Comparison of ENCODE assay signal across 14 cellular contexts in genomic region chr3:30440147-30440604, GRCh38.
A peak's percentile ranks its signal among the peaks of the same experiment; 100 is the strongest.
DNase-seq lines count a peak whose midpoint lies in the region; ATAC-seq and TF ChIP-seq lines count a peak whose summit lies in the region.
"Had no signal": no experiment of that assay in that cellular context is flagged by ENCODE, and none has a peak within 500 bp of the region (broad histone marks: within the 10 kb centered on the region; RNA-seq: fewer than 3 reads in every experiment).

No MANE protein-coding gene starts in this region.

- H3K4me1 ChIP-seq in lung (ENCODE audit: control insufficient read depth in 2 of 2, insufficient read depth in 2 of 2, low read length in 2 of 2): peaks cover 0 to 22% of the 10 kb centered on the region in 2 donors
- no peaks in the 10 kb centered on the region for H3K4me1 ChIP-seq in uterus
- H3K4me1 ChIP-seq: foreskin keratinocyte had no signal

- H3K4me3 Mint-ChIP-seq in chondrocyte (ENCODE audit: unreplicated experiment): no peak overlapping the region
- H3K4me3 Mint-ChIP-seq: stimulated activated effector memory CD8-positive, alpha-beta T cell treated with anti-CD3 and anti-CD28 coated beads, Interleukin-12 subunit alpha, Interleukin-12 subunit beta, amount 100 ng/mL, for 72 hours had no signal

- WGBS in lung, 2 donors: 65 to 80% methylated on average over 2 of the region's 2 CpGs

- H3K27me3 ChIP-seq in lung (ENCODE audit: control insufficient read depth, insufficient read depth): no peaks in the 10 kb centered on the region
- H3K27me3 ChIP-seq in uterus: no peaks in the 10 kb centered on the region
- H3K27me3 ChIP-seq: foreskin keratinocyte had no signal

- H3K27me3 Mint-ChIP-seq in chondrocyte (ENCODE audit: low read depth): no peaks in the 10 kb centered on the region

- peak; percentile 21 for DNase-seq in DMS53 (lab: John Stamatoyannopoulos, UW)
- no peak for DNase-seq in DMS53 treated with DMSO at 0.1 percent for 48 hours (lab: John Stamatoyannopoulos, UW; ENCODE audit: unreplicated experiment)
- DNase-seq in chondrocyte (ENCODE audit: low spot score): no peak
- peak; percentile 31 for DNase-seq in lung (ENCODE audit: low spot score)
- DNase-seq in uterus: no peak
- no peak for DNase-seq in MV-4-11 (lab: John Stamatoyannopoulos, UW)
- no peak for DNase-seq in mucosa of gallbladder (ENCODE audit: low spot score)
- no peak for DNase-seq in NCI-H82 (lab: John Stamatoyannopoulos, UW)
- DNase-seq: activated T-cell treated with anti-CD3 and anti-CD28 coated beads, Interleukin-2, amount 50 U/mL, for 48 hours had no signal

- TF ChIP-seq CTCF in chondrocyte (IDR thresholded peaks at IDR 0.05) (peak; percentile 36), lung (IDR thresholded peaks at IDR 0.05; ENCODE audit: control extremely low read depth, extremely low read depth) (no peak), uterus (IDR thresholded peaks at IDR 0.05) (no peak)

- TF ChIP-seq POLR2A in uterus (IDR thresholded peaks at IDR 0.05): no peak

- H3K36me3 ChIP-seq in lung (ENCODE audit: control insufficient read depth in 2 of 2, insufficient read depth in 2 of 2, low read length in 2 of 2) (no peaks in the 10 kb centered on the region), uterus (no peaks in the 10 kb centered on the region)

- no peaks in the 10 kb centered on the region for H3K36me3 Mint-ChIP-seq in chondrocyte (ENCODE audit: low read depth)
- H3K36me3 Mint-ChIP-seq: stimulated activated effector memory CD8-positive, alpha-beta T cell treated with anti-CD3 and anti-CD28 coated beads, Interleukin-12 subunit alpha, Interleukin-12 subunit beta, amount 100 ng/mL, for 72 hours had no signal

- H3K9me3 ChIP-seq in lung (ENCODE audit: control insufficient read depth in 2 of 2, insufficient read depth in 1 of 2, low read length in 1 of 2) (no peaks in the 10 kb centered on the region), uterus (no peaks in the 10 kb centered on the region)

- H3K27ac ChIP-seq in lung (ENCODE audit: low read depth in 1 of 2, low read length in 1 of 2) (peak overlapping the region in 1 of 2 donors; percentile 61), uterus (peak overlapping the region; percentile 61 to 80)
- H3K27ac ChIP-seq: 22Rv1, foreskin keratinocyte, RWPE1, VCaP had no signal

- peaks cover 5% of the 10 kb centered on the region for H3K9me3 Mint-ChIP-seq in chondrocyte (ENCODE audit: low read depth)
- H3K9me3 Mint-ChIP-seq: stimulated activated effector memory CD8-positive, alpha-beta T cell treated with anti-CD3 and anti-CD28 coated beads, Interleukin-12 subunit alpha, Interleukin-12 subunit beta, amount 100 ng/mL, for 72 hours had no signal

- ATAC-seq in lung (ENCODE audit: insufficient read depth, low FRiP score): no peak
- ATAC-seq: foreskin keratinocyte; stimulated activated effector memory CD8-positive, alpha-beta T cell treated with anti-CD3 and anti-CD28 coated beads, Interleukin-12 subunit alpha, Interleukin-12 subunit beta, amount 100 ng/mL, for 72 hours had no signal

- intact Hi-C loops in uterus (cut with DNase I; ENCODE audit: low total_unique reads): no loop called here

- H3K4me3 ChIP-seq in lung (no peak overlapping the region), uterus (no peak overlapping the region)

- H3K4me1 Mint-ChIP-seq in chondrocyte (ENCODE audit: low read depth): peaks cover 77% of the 10 kb centered on the region

- H3K27ac Mint-ChIP-seq in chondrocyte (ENCODE audit: unreplicated experiment): no peak overlapping the region
- H3K27ac Mint-ChIP-seq: stimulated activated effector memory CD8-positive, alpha-beta T cell treated with anti-CD3 and anti-CD28 coated beads, Interleukin-12 subunit alpha, Interleukin-12 subunit beta, amount 100 ng/mL, for 72 hours had no signal

Comparison
In these comparisons a context has a peak if more than half of its experiments do, and no peak if none do; other contexts are left out.
1. DNase-seq: peak in DMS53 (single experiment) and lung (single experiment); none in DMS53 treated with DMSO at 0.1 percent for 48 hours (single experiment), chondrocyte (single experiment), uterus (0 of 2), MV-4-11 (single experiment), mucosa of gallbladder (single experiment) and NCI-H82 (single experiment).